1 cellular context compared by ENCODE assay signal in genomic region chr4:87851332-87851731, GRCh38.
TF ChIP-seq lines count a peak whose summit lies in the region.

No MANE protein-coding gene starts in this region.

TF ChIP-seq in HepG2, 621 proteins besides CTCF, POLR2A, EP300 and RAD21:
- no peak for TF ChIP-seq REXO4 (CRISPR knock-in tag; IDR thresholded peaks at IDR 0.05; ENCODE audit: borderline replicate concordance)
- no peak for TF ChIP-seq ZC3H13 (CRISPR knock-in tag; IDR thresholded peaks at IDR 0.05)
- no peak for TF ChIP-seq RFX1 (IDR thresholded peaks at IDR 0.05)
- no peak for TF ChIP-seq ZNF563 (CRISPR knock-in tag; IDR thresholded peaks at IDR 0.05)
- no peak for TF ChIP-seq ZNF784 (CRISPR knock-in tag; IDR thresholded peaks at IDR 0.05; ENCODE audit: borderline replicate concordance)
- TF ChIP-seq BRCA1 (CRISPR knock-in tag; IDR thresholded peaks at IDR 0.05) = no peak
- no peak for TF ChIP-seq REST (IDR thresholded peaks at IDR 0.05; ENCODE audit: borderline replicate concordance in 1 of 2, low read depth in 1 of 2, low read length in 2 of 2)
- TF ChIP-seq THAP8 (CRISPR knock-in tag; IDR thresholded peaks at IDR 0.05; ENCODE audit: borderline replicate concordance) = no peak
- TF ChIP-seq NFE2 (CRISPR knock-in tag; IDR thresholded peaks at IDR 0.05) = no peak
- TF ChIP-seq LRRFIP1 (CRISPR knock-in tag; conservative IDR thresholded peaks at IDR 0.05) = no peak
- no peak for TF ChIP-seq NFAT5 (CRISPR knock-in tag; IDR thresholded peaks at IDR 0.05)
- no peak for TF ChIP-seq RNF219 (CRISPR knock-in tag; IDR thresholded peaks at IDR 0.05)
